3 cellular contexts compared by ENCODE assay signal in the genomic region with DNA sequence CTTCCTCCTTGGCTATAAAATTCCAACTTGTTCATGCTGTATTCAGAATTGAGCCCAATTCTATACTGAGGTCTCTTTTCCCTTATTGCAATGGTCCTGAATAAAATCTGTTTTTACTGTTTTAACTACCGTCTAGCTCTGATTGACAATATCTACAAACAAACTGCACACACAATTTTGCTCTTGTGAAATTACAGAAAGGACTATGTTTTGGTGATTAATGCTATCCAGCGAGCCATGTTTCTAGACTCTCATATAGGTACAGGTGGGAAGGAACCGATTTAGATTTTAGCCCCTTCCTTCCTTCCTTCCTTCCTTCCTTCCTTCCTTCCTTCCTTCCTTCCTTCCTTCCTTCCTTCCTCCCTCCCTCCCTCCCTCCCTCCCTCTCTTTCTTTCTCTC.
"Had no signal": no experiment of that assay in that cellular context is flagged by ENCODE, and none has a peak within 500 bp of the region (broad histone marks: within the 10 kb centered on the region; RNA-seq: fewer than 3 reads in every experiment).

No MANE protein-coding gene starts in this region.

- H3K4me3 ChIP-seq: GM12878 had no signal

- DNase-seq: GDM1, GF-D8 had no signal
